ENCODE assay signal across 13 cellular contexts in genomic region chr11:109783842-109784241, GRCh38.
DNase-seq lines count a peak whose midpoint lies in the region; ATAC-seq and TF ChIP-seq lines count a peak whose summit lies in the region.
"Had no signal": no experiment of that assay in that cellular context is flagged by ENCODE, and none has a peak within 500 bp of the region (broad histone marks: within the 10 kb centered on the region; RNA-seq: fewer than 3 reads in every experiment).

No MANE protein-coding gene starts in this region.

- H3K27me3 Mint-ChIP-seq in activated CD4-positive, alpha-beta T cell treated with anti-CD3 and anti-CD28 coated beads for 36 hours = no peaks in the 10 kb centered on the region

- no peak overlapping the region for H3K4me3 ChIP-seq in left ventricle myocardium inferior
- H3K4me3 ChIP-seq: breast epithelium, mucosa of descending colon had no signal

- no peak overlapping the region for H3K27ac Mint-ChIP-seq in activated CD4-positive, alpha-beta T cell treated with anti-CD3 and anti-CD28 coated beads for 36 hours

- no peaks in the 10 kb centered on the region for H3K4me1 ChIP-seq in left ventricle myocardium inferior
- H3K4me1 ChIP-seq: breast epithelium had no signal

- TF ChIP-seq CTCF in left ventricle myocardium inferior (IDR thresholded peaks at IDR 0.05; ENCODE audit: borderline replicate concordance) = no peak

- DNase-seq in COR-L47 (lab: John Stamatoyannopoulos, UW) = peak; percentile 74
- peak; percentile 58 to 90 for DNase-seq in NCI-H2081 (lab: John Stamatoyannopoulos, UW)
- DNase-seq in left ventricle myocardium inferior = no peak
- DNase-seq in stimulated activated CD4-positive, alpha-beta T cell treated with anti-CD3 and anti-CD28 coated beads, Interleukin-4, amount 100 ng/mL, for 4 hours = no peak
- no peak for DNase-seq in activated CD4-positive, alpha-beta T cell treated with anti-CD3 and anti-CD28 coated beads for 36 hours
- no peak for DNase-seq in AG20443 (ENCODE audit: low spot score)
- DNase-seq: foreskin melanocyte, Kasumi-1, mucosa of descending colon, substantia nigra had no signal

- H3K4me1 Mint-ChIP-seq in activated CD4-positive, alpha-beta T cell treated with anti-CD3 and anti-CD28 coated beads for 36 hours = no peaks in the 10 kb centered on the region

- peaks cover 5% of the 10 kb centered on the region for H3K27me3 ChIP-seq in left ventricle myocardium inferior (ENCODE audit: low read depth)
- H3K27me3 ChIP-seq: breast epithelium had no signal

- CTCF ChIA-PET in activated CD4-positive, alpha-beta T cell treated with anti-CD3 and anti-CD28 coated beads for 36 hours (lab: Charles Lee) = no interaction called here

- no peaks in the 10 kb centered on the region for H3K9me3 Mint-ChIP-seq in activated CD4-positive, alpha-beta T cell treated with anti-CD3 and anti-CD28 coated beads for 36 hours (ENCODE audit: low read depth)

- H3K36me3 ChIP-seq in left ventricle myocardium inferior = no peaks in the 10 kb centered on the region
- H3K36me3 ChIP-seq: breast epithelium had no signal

- no peaks in the 10 kb centered on the region for H3K36me3 Mint-ChIP-seq in activated CD4-positive, alpha-beta T cell treated with anti-CD3 and anti-CD28 coated beads for 36 hours (ENCODE audit: low read depth)

- no peak overlapping the region for H3K4me3 Mint-ChIP-seq in activated CD4-positive, alpha-beta T cell treated with anti-CD3 and anti-CD28 coated beads for 36 hours

- POLR2A ChIA-PET in activated CD4-positive, alpha-beta T cell treated with anti-CD3 and anti-CD28 coated beads for 36 hours (lab: Charles Lee) = no interaction called here

- no peak overlapping the region for H3K27ac ChIP-seq in left ventricle myocardium inferior (replicated peaks)
- H3K27ac ChIP-seq: breast epithelium had no signal

- H3K9me3 ChIP-seq in left ventricle myocardium inferior (replicated peaks) = no peaks in the 10 kb centered on the region
- H3K9me3 ChIP-seq: breast epithelium, mucosa of descending colon had no signal

- intact Hi-C loops in left ventricle myocardium inferior (cut with micrococcal nuclease) = no loop called here
- intact Hi-C loops in activated CD4-positive, alpha-beta T cell treated with anti-CD3 and anti-CD28 coated beads for 36 hours (cut with DNase I, micrococcal nuclease) = no loop called here

- ATAC-seq in GM19395 (IDR thresholded peaks at IDR 0.05; ENCODE audit: unreplicated experiment) (peak; percentile 92), HG02973 (IDR thresholded peaks at IDR 0.05; ENCODE audit: unreplicated experiment) (peak; percentile 95)
- ATAC-seq in activated CD4-positive, alpha-beta T cell treated with anti-CD3 and anti-CD28 coated beads for 36 hours = no peak
- ATAC-seq: mucosa of descending colon had no signal

Comparison
In these comparisons a context has a peak if more than half of its experiments do, and no peak if none do; other contexts are left out.
1. DNase-seq: peak in COR-L47 (single experiment) and NCI-H2081 (2 of 2); none in left ventricle myocardium inferior (single experiment), stimulated activated CD4-positive, alpha-beta T cell treated with anti-CD3 and anti-CD28 coated beads, Interleukin-4, amount 100 ng/mL, for 4 hours (0 of 2), activated CD4-positive, alpha-beta T cell treated with anti-CD3 and anti-CD28 coated beads for 36 hours (single experiment) and AG20443 (single experiment).